ENCODE assay signal across 21 cellular contexts in genomic region chrX:154481911-154482601, GRCh38. TPM values are rescaled to one million over a fixed set of nuclear protein-coding genes. Genes with fewer than 3 reads are reported as not detected.
DNase-seq lines count a peak whose midpoint lies in the region; ATAC-seq, FAIRE-seq and TF ChIP-seq lines count a peak whose summit lies in the region.
"Had no signal": no experiment of that assay in that cellular context is flagged by ENCODE, and none has a peak within 500 bp of the region (broad histone marks: within the 10 kb centered on the region; RNA-seq: fewer than 3 reads in every experiment).

No MANE protein-coding gene starts in this region.

- no peak for TF ChIP-seq POLR2A in K562 (conservative IDR thresholded peaks at IDR 0.05)

- H2AFZ ChIP-seq in Karpas-422 (ENCODE audit: low read length) (peak overlapping the region; percentile 56; the same call in 1 of the 2 replicates), K562 (ENCODE audit: low read depth, low read length) (0 out of 2 replicates have a peak overlapping the region, but pooled peaks have one; percentile 26)
- H2AFZ ChIP-seq: parathyroid adenoma had no signal

- intact Hi-C loops in K562 (cut with micrococcal nuclease) = loop anchor here (5.0 kb wide), 1 partner anchor 35 kb away; the partner anchor contains the start of gene FAM3A
- intact Hi-C loops in psoas muscle (cut with DNase I) = no loop called here

- peak overlapping the region; percentile 54 for H3K27ac ChIP-seq in DOHH2 (ENCODE audit: low read depth, low read length)
- peak overlapping the region; percentile 43; the same call in 1 of the 2 replicates for H3K27ac ChIP-seq in Karpas-422 (ENCODE audit: low read length)
- H3K27ac ChIP-seq in K562 (ENCODE audit: extremely low read depth, low read depth, low read length) = peak overlapping the region; percentile 87; the same call in 2 of the 3 replicates
- H3K27ac ChIP-seq in psoas muscle = peak overlapping the region; percentile 15
- H3K27ac ChIP-seq: parathyroid adenoma, uterus had no signal

- TF ChIP-seq EP300 in K562 (IDR thresholded peaks at IDR 0.05; ENCODE audit: low read length) = no peak

- DNase-seq in Karpas-422 (no peak), K562 (ENCODE audit: extremely low read depth in 1 of 4, low spot score in 3 of 4) (no peak), psoas muscle (peak in 1 of 2 donors; percentile 51), COR-L47 (lab: John Stamatoyannopoulos, UW) (no peak)
- DNase-seq: activated CD8-positive, alpha-beta memory T cell treated with anti-CD3 and anti-CD28 coated beads, Interleukin-2, amount 50 U/mL, for 4 hours; activated gamma-delta T cell; anterior cingulate cortex; CD8-positive, alpha-beta memory T cell; HFFc6; naive thymus-derived CD8-positive, alpha-beta T cell; NCI-H1048; NCI-H187 treated with DMSO at 0.1 percent for 48 hours; NCI-H774; uterus had no signal

- H3K9me3 ChIP-seq in DOHH2 (ENCODE audit: control insufficient read depth, insufficient read depth, low read length) (no peaks in the 10 kb centered on the region), Karpas-422 (ENCODE audit: low read length) (no peaks in the 10 kb centered on the region), K562 (replicated peaks; ENCODE audit: control insufficient read depth, insufficient read depth, low read depth, low read length) (no peaks in the 10 kb centered on the region), psoas muscle (no peaks in the 10 kb centered on the region)
- H3K9me3 ChIP-seq: heart left ventricle, uterus had no signal

- peaks cover 34% of the 10 kb centered on the region for H3K79me2 ChIP-seq in DOHH2 (ENCODE audit: control insufficient read depth, low read length)
- peaks cover 18% of the 10 kb centered on the region for H3K79me2 ChIP-seq in Karpas-422 (ENCODE audit: low read length)
- H3K79me2 ChIP-seq in K562 (ENCODE audit: control insufficient read depth, insufficient read depth, low read length) = peaks cover 49% of the 10 kb centered on the region
- H3K79me2 ChIP-seq: parathyroid adenoma had no signal

- no peak overlapping the region; the same call in 1 of the 2 replicates for H3K9ac ChIP-seq in Karpas-422 (ENCODE audit: low read length)
- peak overlapping the region in 1 of 2 experiments; percentile 88; a peak in 2 of 4 replicates for H3K9ac ChIP-seq in K562 (ENCODE audit: insufficient read depth in 1 of 2, low read depth in 2 of 2, low read length in 2 of 2)
- H3K9ac ChIP-seq: parathyroid adenoma had no signal

- POLR2A ChIA-PET in K562 (lab: Yijun Ruan, JAX) = interaction anchor here (0.6 to 1.7 kb wide), 5 partner anchors 8 to 174 kb away, joined by 3 to 7 read pairs (median 4); partner anchors contain the start of gene SLC10A3

- H3K36me3 ChIP-seq in DOHH2 (ENCODE audit: control insufficient read depth, low read length) (peaks cover 26% of the 10 kb centered on the region), Karpas-422 (ENCODE audit: insufficient read depth, low read length) (peaks cover 4% of the 10 kb centered on the region; the same call in 1 of the 2 replicates), K562 (ENCODE audit: control insufficient read depth, insufficient read depth, low read length) (peaks cover 31% of the 10 kb centered on the region), psoas muscle (ENCODE audit: insufficient read depth in 1 of 2, low read depth in 1 of 2) (peaks cover 2 to 3% of the 10 kb centered on the region in 2 donors)
- H3K36me3 ChIP-seq: uterus had no signal

- H3K4me2 ChIP-seq in DOHH2 (ENCODE audit: low read length) (peak overlapping the region; percentile 61), Karpas-422 (ENCODE audit: low read depth, low read length, poor library complexity, severe bottlenecking) (peak overlapping the region; percentile 20), K562 (ENCODE audit: insufficient read depth, low read length) (no peak overlapping the region)

- BruUV-seq in K562 (replicated peaks; lab: Mats Ljungman, UMichigan) = no TSS peak

- TF ChIP-seq RAD21 in K562 (CRISPR knock-in tag; conservative IDR thresholded peaks at IDR 0.05 in 1 of 2, IDR thresholded peaks at IDR 0.05 in 1 of 2) = no peak

- FAIRE-seq in K562 (lab: Jason Lieb, UNC) = no peak

- H3K27me3 ChIP-seq in DOHH2 (ENCODE audit: control insufficient read depth, low read length) (no peaks in the 10 kb centered on the region), Karpas-422 (ENCODE audit: low read length) (no peaks in the 10 kb centered on the region), K562 (ENCODE audit: control insufficient read depth in 2 of 2, insufficient read depth in 2 of 2, low read length in 2 of 2) (no peaks in the 10 kb centered on the region), psoas muscle (ENCODE audit: insufficient read depth in 3 of 3, low read length in 2 of 3) (no peaks in the 10 kb centered on the region)
- H3K27me3 ChIP-seq: heart left ventricle, uterus had no signal

- ATAC-seq in K562 = no peak
- no peak for ATAC-seq in psoas muscle
- ATAC-seq in GM21576 (IDR thresholded peaks at IDR 0.05; ENCODE audit: unreplicated experiment) = no peak
- no peak for ATAC-seq in HG03159 (IDR thresholded peaks at IDR 0.05; ENCODE audit: unreplicated experiment)
- ATAC-seq: heart left ventricle; left lobe of liver; naive thymus-derived CD8-positive, alpha-beta T cell had no signal

- H3K9me2 ChIP-seq in DOHH2 (replicated peaks; ENCODE audit: control insufficient read depth, low read length) (no peaks in the 10 kb centered on the region), Karpas-422 (replicated peaks; ENCODE audit: insufficient read depth, low read length) (no peaks in the 10 kb centered on the region)

- H3K4me1 ChIP-seq in DOHH2 (ENCODE audit: control insufficient read depth, low read length) (peaks cover 64% of the 10 kb centered on the region), Karpas-422 (ENCODE audit: low read length) (peaks cover 62% of the 10 kb centered on the region), K562 (replicated peaks in 1 of 2; ENCODE audit: control insufficient read depth in 2 of 2, insufficient read depth in 2 of 2, low read length in 2 of 2) (peaks cover 52 to 76% of the 10 kb centered on the region in 2 experiments), psoas muscle (peaks cover 10% of the 10 kb centered on the region)
- H3K4me1 ChIP-seq: parathyroid adenoma had no signal

- CTCF ChIA-PET in K562 (lab: Yijun Ruan, JAX; ENCODE audit: low intra/inter-chr PET ratio) = no interaction called here

- H4K20me1 ChIP-seq in DOHH2 (ENCODE audit: control insufficient read depth, insufficient read depth, low read depth, low read length) = no peaks in the 10 kb centered on the region
- no peaks in the 10 kb centered on the region for H4K20me1 ChIP-seq in Karpas-422 (ENCODE audit: insufficient read depth, low read depth, low read length)
- H4K20me1 ChIP-seq in K562 (replicated peaks; ENCODE audit: control insufficient read depth, insufficient read depth, low read length) = no peaks in the 10 kb centered on the region

- H3K9me1 ChIP-seq in K562 (ENCODE audit: control insufficient read depth, insufficient read depth, low read length) = no peaks in the 10 kb centered on the region

- in situ Hi-C loops in K562 (cut with MboI) = no loop called here

- H3F3A ChIP-seq in DOHH2 (ENCODE audit: control insufficient read depth, insufficient read depth) = peaks cover 2% of the 10 kb centered on the region

- TF ChIP-seq CTCF in DOHH2 (IDR thresholded peaks at IDR 0.05; ENCODE audit: low read depth, low read length, poor library complexity, severe bottlenecking) (no peak), K562 (IDR thresholded peaks at IDR 0.05 in 2 of 3, conservative IDR thresholded peaks at IDR 0.05 in 1 of 3; ENCODE audit: insufficient read depth in 2 of 3, low read depth in 1 of 3, low read length in 3 of 3) (no peak), psoas muscle (IDR thresholded peaks at IDR 0.05) (no peak)

- 73% methylated on average over 11 of the region's 14 CpGs for WGBS in K562 (ENCODE audit: insufficient coverage, low coverage, missing lambda C conversion rate)
- 45 to 54% (median 52%) methylated on average over 13 to 14 of the region's 14 CpGs for WGBS in psoas muscle, 3 donors

- H3K4me3 ChIP-seq in DOHH2 (ENCODE audit: low read length) = peak overlapping the region; percentile 41
- H3K4me3 ChIP-seq in Karpas-422 (ENCODE audit: low read length) = no peak overlapping the region
- H3K4me3 ChIP-seq in K562 = no peak overlapping the region
- no peak overlapping the region for H3K4me3 ChIP-seq in psoas muscle
- H3K4me3 ChIP-seq: dorsolateral prefrontal cortex, heart left ventricle, uterus had no signal

RNA-seq across cellular contexts. Expression of gene LAGE3, which starts 3.0 kb away (rescaled TPM):
- total RNA-seq in Karpas-422 (2014; rRNA removed; shearing (Covaris generic); ENCODE audit: low replicate concordance) = 51.8 and 73.5 TPM in 2 replicates
- 1.1 and 4.2 TPM in 2 replicates for total RNA-seq in K562 (2011; cell fraction: chromatin; rRNA removed; ENCODE audit: low replicate concordance)
- total RNA-seq in K562 (2011; cell fraction: nucleolus; rRNA removed) = 9.7 and 13.2 TPM in 2 replicates
- total RNA-seq in K562 (2011; cell fraction: nucleoplasm; rRNA removed) = 6.9 and 10.6 TPM in 2 replicates
- total RNA-seq in K562 (2014; rRNA removed) = 125 and 144 TPM in 2 replicates
- 21.0 and 29.7 TPM in 2 replicates for total RNA-seq in K562 (2014; rRNA removed; fragmentation: Illumina TruSeq; extraction: Trizol)
- 44.0 and 45.4 TPM in 2 replicates for total RNA-seq in K562 (2015; rRNA removed; fragmentation: Illumina TruSeq; extraction: Trizol)
- 116 and 120 TPM in 2 replicates for total RNA-seq in K562 (2021)
- 35.8 and 45.0 TPM in 2 replicates for polyA plus RNA-seq in K562 (2011; rRNA removed)
- 61.3 and 199 TPM in 2 replicates for polyA plus RNA-seq in K562 (2011; cell fraction: cytosol; rRNA removed)
- 34.4 and 41.8 TPM in 2 replicates for polyA plus RNA-seq in K562 (2011; cell fraction: nucleus; rRNA removed)
- 81.2 and 96.3 TPM in 2 replicates for polyA plus RNA-seq in K562 (2012)
- polyA plus RNA-seq in K562 (2014; fragmentation: Illumina TruSeq; extraction: Trizol) = 29.2 and 51.8 TPM in 2 replicates
- polyA plus RNA-seq in K562 (2014; fragmentation: Nextera tagmentation; extraction: Ambion mirVana) = 10 to 100 TPM; 28.2 to 31.1 TPM
- 91.3 and 105 TPM in 2 replicates for polyA plus RNA-seq in K562 (2014; rRNA removed)
- polyA minus RNA-seq in K562 (2011; rRNA and poly(A)+ RNA removed) = 4.8 and 6.6 TPM in 2 replicates
- 16.6 and 19.7 TPM in 2 replicates for polyA minus RNA-seq in K562 (2011; cell fraction: cytosol; rRNA and poly(A)+ RNA removed)
- polyA minus RNA-seq in K562 (2011; cell fraction: nucleus; rRNA and poly(A)+ RNA removed) = 4.0 and 7.3 TPM in 2 replicates
- 10 to 100 TPM; 10.7 to 24.1 (median 22.7) TPM for total RNA-seq in psoas muscle
- 10 to 100 TPM; 24.3 to 64.8 (median 27.4) TPM for polyA plus RNA-seq in psoas muscle

RNA-seq across cellular contexts. Expression of gene UBL4A, which starts 4.4 kb away (rescaled TPM):
- total RNA-seq in Karpas-422 (2014; rRNA removed; shearing (Covaris generic); ENCODE audit: low replicate concordance) = 30.4 and 52.2 TPM in 2 replicates
- total RNA-seq in K562 (2011; cell fraction: chromatin; rRNA removed; ENCODE audit: low replicate concordance) = 21.7 and 76.7 TPM in 2 replicates
- total RNA-seq in K562 (2011; cell fraction: nucleolus; rRNA removed) = 85.0 and 90.5 TPM in 2 replicates
- 36.0 and 48.8 TPM in 2 replicates for total RNA-seq in K562 (2011; cell fraction: nucleoplasm; rRNA removed)
- total RNA-seq in K562 (2014; rRNA removed) (140 and 170 TPM in 2 replicates), K562 (2014; rRNA removed; fragmentation: Illumina TruSeq; extraction: Trizol) (51.5 and 69.9 TPM in 2 replicates), K562 (2015; rRNA removed; fragmentation: Illumina TruSeq; extraction: Trizol) (99.9 and 100 TPM in 2 replicates), K562 (2021) (120 TPM in 2 replicates), psoas muscle (10 to 100 TPM; 38.3 to 69.9 (median 46.3) TPM)
- polyA plus RNA-seq in K562 (2011; rRNA removed) (73.9 and 78.4 TPM in 2 replicates), K562 (2014; fragmentation: Illumina TruSeq; extraction: Trizol) (101 and 112 TPM in 2 replicates), K562 (2014; fragmentation: Nextera tagmentation; extraction: Ambion mirVana) (10 to 100 TPM; 15.2 to 31.7 TPM), K562 (2014; rRNA removed) (115 and 119 TPM in 2 replicates), psoas muscle (100 to 1,000 TPM in 2 of 3 donors, 10 to 100 TPM in 1; 64.4 to 118 (median 106) TPM)
- polyA plus RNA-seq in K562 (2011; cell fraction: cytosol; rRNA removed) = 99.1 and 201 TPM in 2 replicates
- 55.9 and 76.2 TPM in 2 replicates for polyA plus RNA-seq in K562 (2011; cell fraction: nucleus; rRNA removed)
- 93.8 and 109 TPM in 2 replicates for polyA plus RNA-seq in K562 (2012)
- polyA minus RNA-seq in K562 (2011; rRNA and poly(A)+ RNA removed) = 46.0 and 65.1 TPM in 2 replicates
- 73.7 and 77.5 TPM in 2 replicates for polyA minus RNA-seq in K562 (2011; cell fraction: cytosol; rRNA and poly(A)+ RNA removed)
- polyA minus RNA-seq in K562 (2011; cell fraction: nucleus; rRNA and poly(A)+ RNA removed) = 31.8 and 40.9 TPM in 2 replicates

RNA-seq across cellular contexts. Expression of gene SLC10A3, which starts 8.4 kb away (rescaled TPM):
- total RNA-seq in Karpas-422 (2014; rRNA removed; shearing (Covaris generic); ENCODE audit: low replicate concordance) = 30.5 and 32.1 TPM in 2 replicates
- total RNA-seq in K562 (2011; cell fraction: chromatin; rRNA removed; ENCODE audit: low replicate concordance) = 11.1 and 43.4 TPM in 2 replicates
- 58.4 and 62.9 TPM in 2 replicates for total RNA-seq in K562 (2011; cell fraction: nucleolus; rRNA removed)
- 27.9 and 31.5 TPM in 2 replicates for total RNA-seq in K562 (2011; cell fraction: nucleoplasm; rRNA removed)
- 21.7 and 28.6 TPM in 2 replicates for total RNA-seq in K562 (2014; rRNA removed)
- 5.5 and 9.6 TPM in 2 replicates for total RNA-seq in K562 (2014; rRNA removed; fragmentation: Illumina TruSeq; extraction: Trizol)
- 19.7 and 20.7 TPM in 2 replicates for total RNA-seq in K562 (2015; rRNA removed; fragmentation: Illumina TruSeq; extraction: Trizol)
- total RNA-seq in K562 (2021) = 30.6 and 31.6 TPM in 2 replicates
- 10.7 and 15.1 TPM in 2 replicates for polyA plus RNA-seq in K562 (2011; rRNA removed)
- 16.7 and 48.0 TPM in 2 replicates for polyA plus RNA-seq in K562 (2011; cell fraction: cytosol; rRNA removed)
- polyA plus RNA-seq in K562 (2011; cell fraction: nucleus; rRNA removed) = 25.2 and 42.1 TPM in 2 replicates
- 32.7 and 34.9 TPM in 2 replicates for polyA plus RNA-seq in K562 (2012)
- 16.7 and 33.1 TPM in 2 replicates for polyA plus RNA-seq in K562 (2014; fragmentation: Illumina TruSeq; extraction: Trizol)
- 1 to 10 TPM; 5.2 to 6.0 TPM for polyA plus RNA-seq in K562 (2014; fragmentation: Nextera tagmentation; extraction: Ambion mirVana)
- 26.2 and 33.4 TPM in 2 replicates for polyA plus RNA-seq in K562 (2014; rRNA removed)
- 4.8 and 7.1 TPM in 2 replicates for polyA minus RNA-seq in K562 (2011; rRNA and poly(A)+ RNA removed)
- polyA minus RNA-seq in K562 (2011; cell fraction: cytosol; rRNA and poly(A)+ RNA removed) = 14.8 and 15.9 TPM in 2 replicates
- 13.5 and 16.4 TPM in 2 replicates for polyA minus RNA-seq in K562 (2011; cell fraction: nucleus; rRNA and poly(A)+ RNA removed)
- 10 to 100 TPM in 3 of 4 donors, 1 to 10 TPM in 1; 7.2 to 15.7 (median 13.8) TPM for total RNA-seq in psoas muscle
- polyA plus RNA-seq in psoas muscle = 10 to 100 TPM; 16.3 to 39.8 (median 32.2) TPM

RNA-seq across cellular contexts. Expression of gene PLXNA3, which starts 24.0 kb away (rescaled TPM):
- 7.2 and 15.8 TPM in 2 replicates for total RNA-seq in Karpas-422 (2014; rRNA removed; shearing (Covaris generic); ENCODE audit: low replicate concordance)
- 204 and 524 TPM in 2 replicates for total RNA-seq in K562 (2011; cell fraction: chromatin; rRNA removed; ENCODE audit: low replicate concordance)
- total RNA-seq in K562 (2011; cell fraction: nucleolus; rRNA removed) = 231 and 238 TPM in 2 replicates
- total RNA-seq in K562 (2011; cell fraction: nucleoplasm; rRNA removed) = 144 and 167 TPM in 2 replicates
- total RNA-seq in K562 (2014; rRNA removed) (3.5 and 3.8 TPM in 2 replicates), K562 (2014; rRNA removed; fragmentation: Illumina TruSeq; extraction: Trizol) (4.5 and 6.8 TPM in 2 replicates), K562 (2015; rRNA removed; fragmentation: Illumina TruSeq; extraction: Trizol) (7.5 and 9.5 TPM in 2 replicates), K562 (2021) (26.5 and 47.8 TPM in 2 replicates), psoas muscle (1 to 10 TPM; 3.3 to 6.5 (median 6.0) TPM)
- polyA plus RNA-seq in K562 (2011; rRNA removed) (13.3 and 30.4 TPM in 2 replicates), K562 (2014; fragmentation: Illumina TruSeq; extraction: Trizol) (21.9 and 27.5 TPM in 2 replicates), K562 (2014; fragmentation: Nextera tagmentation; extraction: Ambion mirVana) (under 1 TPM; 0.32 to 0.42 TPM), K562 (2014; rRNA removed) (20.1 and 21.5 TPM in 2 replicates), psoas muscle (1 to 10 TPM; 1.7 to 2.6 (median 2.5) TPM)
- 10.9 and 15.0 TPM in 2 replicates for polyA plus RNA-seq in K562 (2011; cell fraction: cytosol; rRNA removed)
- 240 and 366 TPM in 2 replicates for polyA plus RNA-seq in K562 (2011; cell fraction: nucleus; rRNA removed)
- polyA plus RNA-seq in K562 (2012) = 46.6 and 47.8 TPM in 2 replicates
- polyA minus RNA-seq in K562 (2011; rRNA and poly(A)+ RNA removed) = 5.9 and 10.7 TPM in 2 replicates
- polyA minus RNA-seq in K562 (2011; cell fraction: cytosol; rRNA and poly(A)+ RNA removed) = 6.4 and 13.7 TPM in 2 replicates
- polyA minus RNA-seq in K562 (2011; cell fraction: nucleus; rRNA and poly(A)+ RNA removed) = 53.6 and 60.0 TPM in 2 replicates

RNA-seq across cellular contexts. Expression of gene FAM3A, which starts 34.0 kb away (rescaled TPM):
- total RNA-seq in Karpas-422 (2014; rRNA removed; shearing (Covaris generic); ENCODE audit: low replicate concordance) = 14.0 and 36.4 TPM in 2 replicates
- total RNA-seq in K562 (2011; cell fraction: chromatin; rRNA removed; ENCODE audit: low replicate concordance) = 62.3 and 136 TPM in 2 replicates
- total RNA-seq in K562 (2011; cell fraction: nucleolus; rRNA removed) = 135 and 139 TPM in 2 replicates
- 84.9 and 88.7 TPM in 2 replicates for total RNA-seq in K562 (2011; cell fraction: nucleoplasm; rRNA removed)
- 53.3 and 67.6 TPM in 2 replicates for total RNA-seq in K562 (2014; rRNA removed)
- total RNA-seq in K562 (2014; rRNA removed; fragmentation: Illumina TruSeq; extraction: Trizol) = 6.6 and 10.0 TPM in 2 replicates
- total RNA-seq in K562 (2015; rRNA removed; fragmentation: Illumina TruSeq; extraction: Trizol) = 27.0 and 32.3 TPM in 2 replicates
- 68.9 and 70.6 TPM in 2 replicates for total RNA-seq in K562 (2021)
- polyA plus RNA-seq in K562 (2011; rRNA removed) = 29.2 and 44.1 TPM in 2 replicates
- 45.6 and 88.5 TPM in 2 replicates for polyA plus RNA-seq in K562 (2011; cell fraction: cytosol; rRNA removed)
- polyA plus RNA-seq in K562 (2011; cell fraction: nucleus; rRNA removed) = 159 and 221 TPM in 2 replicates
- polyA plus RNA-seq in K562 (2012) = 47.8 and 77.3 TPM in 2 replicates
- 24.2 and 44.9 TPM in 2 replicates for polyA plus RNA-seq in K562 (2014; fragmentation: Illumina TruSeq; extraction: Trizol)
- polyA plus RNA-seq in K562 (2014; fragmentation: Nextera tagmentation; extraction: Ambion mirVana) = 1 to 10 TPM in 1 of 2 experiments, under 1 TPM in 1; 0.75 to 1.8 TPM
- 62.9 and 66.7 TPM in 2 replicates for polyA plus RNA-seq in K562 (2014; rRNA removed)
- polyA minus RNA-seq in K562 (2011; rRNA and poly(A)+ RNA removed) = 7.6 and 13.4 TPM in 2 replicates
- polyA minus RNA-seq in K562 (2011; cell fraction: cytosol; rRNA and poly(A)+ RNA removed) = 25.1 and 30.7 TPM in 2 replicates
- 25.2 and 34.2 TPM in 2 replicates for polyA minus RNA-seq in K562 (2011; cell fraction: nucleus; rRNA and poly(A)+ RNA removed)
- 10 to 100 TPM; 29.7 to 34.8 (median 32.8) TPM for total RNA-seq in psoas muscle
- 10 to 100 TPM; 37.5 to 40.4 (median 37.7) TPM for polyA plus RNA-seq in psoas muscle

Comparison
In these comparisons a context has a peak if more than half of its experiments do, and no peak if none do; other contexts are left out.
1. H3K27ac ChIP-seq: peak in every context shown above with its lines; median percentile 87 in K562; 54 in DOHH2; 43 in Karpas-422; 15 in psoas muscle.